ENCODE assay signal across 8 cellular contexts in the genomic region with DNA sequence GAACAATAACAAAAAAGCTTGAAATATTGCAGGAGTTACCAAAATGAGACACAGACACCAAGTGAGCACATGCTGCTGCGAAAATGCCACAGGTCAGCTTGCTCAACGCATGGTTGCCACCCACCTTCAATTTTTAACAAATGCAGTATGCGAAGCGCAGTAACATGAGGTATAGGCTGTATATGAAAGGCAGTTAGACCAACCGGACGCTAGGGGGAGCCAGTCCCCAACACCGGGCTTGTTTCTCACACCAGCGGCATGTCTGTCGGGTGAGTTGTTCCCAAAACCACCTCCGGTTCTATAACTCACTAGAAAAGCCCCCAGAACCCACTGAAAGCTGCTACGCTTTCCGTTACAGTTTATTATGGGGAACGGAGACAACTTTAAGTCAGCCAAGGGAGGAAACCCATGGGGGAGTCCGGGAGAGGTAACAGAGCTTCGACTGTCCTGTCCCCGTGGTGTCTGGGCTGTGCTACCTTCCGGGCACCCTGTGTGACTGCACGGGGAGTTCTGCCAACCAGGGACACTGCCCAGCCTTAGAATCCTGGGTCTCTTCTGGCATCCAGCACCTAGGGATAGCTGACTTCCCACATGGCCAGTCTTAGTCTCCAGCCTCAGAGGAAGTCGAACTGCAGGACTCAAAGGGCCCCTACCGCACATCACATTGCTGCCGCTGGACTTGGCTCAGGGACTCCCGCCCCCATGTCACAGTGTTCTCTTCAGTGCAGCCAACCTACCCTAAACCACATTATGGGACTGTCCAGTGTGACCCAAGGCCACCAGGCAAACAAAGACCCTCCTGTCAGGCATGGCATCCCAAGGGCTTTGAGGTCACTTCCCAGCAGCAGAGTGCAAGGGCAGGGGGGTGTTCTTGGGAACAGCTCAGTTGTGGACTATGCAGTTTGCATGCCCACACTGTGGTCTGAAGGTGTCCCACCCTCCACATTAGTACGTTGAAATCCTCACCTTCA. TPM values are rescaled to one million over a fixed set of nuclear protein-coding genes. Genes with fewer than 3 reads are reported as not detected.
DNase-seq lines count a peak whose midpoint lies in the region; ATAC-seq and TF ChIP-seq lines count a peak whose summit lies in the region.

No MANE protein-coding gene starts in this region.

- CTCF ChIA-PET in SK-N-SH (lab: Yijun Ruan, JAX) = interaction anchor here (0.6 to 3.7 kb wide), 28 partner anchors 8 to 980 kb away, joined by 3 to 55 read pairs (median 4); a partner anchor contains a TSS
- CTCF ChIA-PET in activated naive CD4-positive, alpha-beta T cell treated with anti-CD3 and anti-CD28 coated beads, Interleukin-2, amount 10 ng/mL, durations not matched to agents 7 days and 5 days (lab: Charles Lee) = interaction anchor here (0.8 to 4.2 kb wide), 16 partner anchors 8 to 366 kb away, joined by 3 to 29 read pairs (median 4); a partner anchor contains a TSS

- H3K9me3 ChIP-seq in SK-N-SH (no peaks in the 10 kb centered on the region), prostate gland (no peaks in the 10 kb centered on the region)

- TF ChIP-seq EP300 in SK-N-SH (IDR thresholded peaks at IDR 0.05; ENCODE audit: borderline replicate concordance in 1 of 2, low read depth in 1 of 2, low read length in 1 of 2) = no peak

- peak overlapping the region; percentile 61 for H3K4me3 Mint-ChIP-seq in activated naive CD4-positive, alpha-beta T cell treated with anti-CD3 and anti-CD28 coated beads, Interleukin-2, amount 10 ng/mL, durations not matched to agents 7 days and 5 days

- H3K36me3 ChIP-seq in SK-N-SH (replicated peaks in 1 of 2; ENCODE audit: control insufficient read depth in 1 of 2, insufficient read depth in 2 of 2, low read length in 1 of 2) = peaks cover under 1 to 2% of the 10 kb centered on the region in 2 experiments
- H3K36me3 ChIP-seq in prostate gland = no peaks in the 10 kb centered on the region

- H3K79me2 ChIP-seq in SK-N-SH (ENCODE audit: insufficient read depth) = no peaks in the 10 kb centered on the region

- ATAC-seq in HG02610 (IDR thresholded peaks at IDR 0.05; ENCODE audit: unreplicated experiment) = peak; percentile 93
- peak; percentile 93 for ATAC-seq in Right ventricle myocardium inferior

- H3K4me1 Mint-ChIP-seq in activated naive CD4-positive, alpha-beta T cell treated with anti-CD3 and anti-CD28 coated beads, Interleukin-2, amount 10 ng/mL, durations not matched to agents 7 days and 5 days = peaks cover 25% of the 10 kb centered on the region

- H3K36me3 Mint-ChIP-seq in activated naive CD4-positive, alpha-beta T cell treated with anti-CD3 and anti-CD28 coated beads, Interleukin-2, amount 10 ng/mL, durations not matched to agents 7 days and 5 days = peaks cover 22% of the 10 kb centered on the region

- H3K4me1 ChIP-seq in SK-N-SH (ENCODE audit: control insufficient read depth in 1 of 2, insufficient read depth in 2 of 2, low read depth in 1 of 2, low read length in 1 of 2) (peaks cover 0 to 7% of the 10 kb centered on the region in 2 experiments; a peak in 1 of 4 replicates), prostate gland (replicated peaks) (no peaks in the 10 kb centered on the region)

- H3K27ac ChIP-seq in SK-N-SH (ENCODE audit: low read depth in 2 of 2, low read length in 1 of 2) = no peak overlapping the region
- no peak overlapping the region for H3K27ac ChIP-seq in prostate gland

- peaks cover 21% of the 10 kb centered on the region for H3K27me3 Mint-ChIP-seq in activated naive CD4-positive, alpha-beta T cell treated with anti-CD3 and anti-CD28 coated beads, Interleukin-2, amount 10 ng/mL, durations not matched to agents 7 days and 5 days

- no peaks in the 10 kb centered on the region for H3F3A ChIP-seq in SK-N-SH (replicated peaks; ENCODE audit: insufficient read depth)

- peak overlapping the region; percentile 70 for H3K27ac Mint-ChIP-seq in activated naive CD4-positive, alpha-beta T cell treated with anti-CD3 and anti-CD28 coated beads, Interleukin-2, amount 10 ng/mL, durations not matched to agents 7 days and 5 days

- no peak overlapping the region for H3K9ac ChIP-seq in SK-N-SH

- 17% methylated on average over 18 of the region's 23 CpGs for WGBS in SK-N-SH (ENCODE audit: low lambda C conversion rate)
- WGBS in prostate gland = 19% methylated on average over 23 of the region's 23 CpGs

- no peak for TF ChIP-seq POLR2A in prostate gland (IDR thresholded peaks at IDR 0.05)

- TF ChIP-seq CTCF in GM12872 (IDR thresholded peaks at IDR 0.05; ENCODE audit: insufficient read depth, low read depth, low read length) (peak; percentile 98), SK-N-SH (IDR thresholded peaks at IDR 0.05) (peak; percentile 94), prostate gland (IDR thresholded peaks at IDR 0.05) (peak; percentile 69 to 89 (median 86))

- 0 out of 2 replicates have a peak overlapping the region, but pooled peaks have one; percentile 21 for H3K4me2 ChIP-seq in SK-N-SH

- H3K9me3 Mint-ChIP-seq in activated naive CD4-positive, alpha-beta T cell treated with anti-CD3 and anti-CD28 coated beads, Interleukin-2, amount 10 ng/mL, durations not matched to agents 7 days and 5 days = no peaks in the 10 kb centered on the region

- POLR2A ChIA-PET in SK-N-SH (lab: Yijun Ruan, JAX) = no interaction called here

- no peaks in the 10 kb centered on the region for H4K20me1 ChIP-seq in SK-N-SH (ENCODE audit: insufficient read depth)

- no peaks in the 10 kb centered on the region for H3K9me2 ChIP-seq in SK-N-SH

- H3K4me3 ChIP-seq in SK-N-SH (ENCODE audit: low read depth in 2 of 2, low read length in 1 of 2) (peak overlapping the region in 1 of 2 experiments; percentile 24; a peak in 2 of 4 replicates), prostate gland (peak overlapping the region in 1 of 2 donors; percentile 12)

- peak; percentile 77 for TF ChIP-seq RAD21 in SK-N-SH (IDR thresholded peaks at IDR 0.05; ENCODE audit: low read length)

- peak overlapping the region; percentile 77 for H2AFZ ChIP-seq in SK-N-SH (ENCODE audit: low read depth)

- intact Hi-C loops in Right ventricle myocardium inferior (cut with DNase I) (no loop called here), prostate gland (cut with DNase I) (no loop called here)

- H3K27me3 ChIP-seq in SK-N-SH (ENCODE audit: insufficient read depth) = no peaks in the 10 kb centered on the region; the same call in 1 of the 2 replicates
- no peaks in the 10 kb centered on the region for H3K27me3 ChIP-seq in prostate gland (replicated peaks; ENCODE audit: insufficient read depth)

- DNase-seq in NAMALWA (ENCODE audit: low spot score) (peak; percentile 93), SK-N-SH (peak; percentile 84), Right ventricle myocardium inferior (ENCODE audit: missing footprints) (peak; percentile 82), prostate gland (ENCODE audit: low spot score) (peak; percentile 80), ureter (ENCODE audit: low spot score) (peak; percentile 87)
- peak; percentile 91 for DNase-seq in activated naive CD4-positive, alpha-beta T cell treated with anti-CD3 and anti-CD28 coated beads, Interleukin-2, amount 10 ng/mL, durations not matched to agents 7 days and 5 days

TF ChIP-seq in SK-N-SH, 30 proteins besides CTCF, POLR2A, EP300 and RAD21:
- TF ChIP-seq CHD2 (IDR thresholded peaks at IDR 0.05; ENCODE audit: low read length, partially characterized antibody) = peak; percentile 21
- TF ChIP-seq, protein P1, sequence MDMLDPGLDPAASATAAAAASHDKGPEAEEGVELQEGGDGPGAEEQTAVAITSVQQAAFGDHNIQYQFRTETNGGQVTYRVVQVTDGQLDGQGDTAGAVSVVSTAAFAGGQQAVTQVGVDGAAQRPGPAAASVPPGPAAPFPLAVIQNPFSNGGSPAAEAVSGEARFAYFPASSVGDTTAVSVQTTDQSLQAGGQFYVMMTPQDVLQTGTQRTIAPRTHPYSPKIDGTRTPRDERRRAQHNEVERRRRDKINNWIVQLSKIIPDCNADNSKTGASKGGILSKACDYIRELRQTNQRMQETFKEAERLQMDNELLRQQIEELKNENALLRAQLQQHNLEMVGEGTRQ (IDR thresholded peaks at IDR 0.05; ENCODE audit: borderline replicate concordance, low read depth, low read length) = no peak
- no peak for TF ChIP-seq RXRA (IDR thresholded peaks at IDR 0.05; ENCODE audit: borderline replicate concordance, low read depth)
- peak; percentile 54; the same call in 1 of the 2 replicates for TF ChIP-seq MXI1 (IDR thresholded peaks at IDR 0.05; ENCODE audit: low read depth, low read length)
- TF ChIP-seq EZH2phosphoT487 (IDR thresholded peaks at IDR 0.05; ENCODE audit: borderline replicate concordance, low read depth) = no peak
- TF ChIP-seq, protein P2, sequence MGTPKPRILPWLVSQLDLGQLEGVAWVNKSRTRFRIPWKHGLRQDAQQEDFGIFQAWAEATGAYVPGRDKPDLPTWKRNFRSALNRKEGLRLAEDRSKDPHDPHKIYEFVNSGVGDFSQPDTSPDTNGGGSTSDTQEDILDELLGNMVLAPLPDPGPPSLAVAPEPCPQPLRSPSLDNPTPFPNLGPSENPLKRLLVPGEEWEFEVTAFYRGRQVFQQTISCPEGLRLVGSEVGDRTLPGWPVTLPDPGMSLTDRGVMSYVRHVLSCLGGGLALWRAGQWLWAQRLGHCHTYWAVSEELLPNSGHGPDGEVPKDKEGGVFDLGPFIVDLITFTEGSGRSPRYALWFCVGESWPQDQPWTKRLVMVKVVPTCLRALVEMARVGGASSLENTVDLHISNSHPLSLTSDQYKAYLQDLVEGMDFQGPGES (IDR thresholded peaks at IDR 0.05; ENCODE audit: low read depth, low read length) = 0 out of 2 replicates have a peak, but pooled peaks have one; percentile 3
- TF ChIP-seq, protein P3, sequence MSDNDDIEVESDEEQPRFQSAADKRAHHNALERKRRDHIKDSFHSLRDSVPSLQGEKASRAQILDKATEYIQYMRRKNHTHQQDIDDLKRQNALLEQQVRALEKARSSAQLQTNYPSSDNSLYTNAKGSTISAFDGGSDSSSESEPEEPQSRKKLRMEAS (IDR thresholded peaks at IDR 0.05; ENCODE audit: low read depth) = peak; percentile 66; the same call in 1 of the 2 replicates
- TF ChIP-seq SMC3 (IDR thresholded peaks at IDR 0.05; ENCODE audit: low read depth, low read length) = peak; percentile 53
- TF ChIP-seq TEAD4 (IDR thresholded peaks at IDR 0.05; ENCODE audit: borderline replicate concordance, insufficient read depth) = no peak
- no peak for TF ChIP-seq RFX5 (IDR thresholded peaks at IDR 0.05; ENCODE audit: low read length)
- no peak for TF ChIP-seq FOSL2 (IDR thresholded peaks at IDR 0.05; ENCODE audit: borderline replicate concordance, low read depth)
TF ChIP-seq in SK-N-SH: peak in this region for 5.

RNA-seq across cellular contexts. Expression of a gene that starts 14.0 kb away (rescaled TPM):
- polyA plus RNA-seq in SK-N-SH (2012; rRNA removed) = 46.0 and 71.1 TPM in 2 replicates
- 52.3 and 67.2 TPM in 2 replicates for polyA plus RNA-seq in SK-N-SH (2012; cell fraction: cytosol; rRNA removed)
- polyA plus RNA-seq in SK-N-SH (2012; cell fraction: nucleus; rRNA removed) = 34.9 and 39.3 TPM in 2 replicates
- 85.4 TPM for total RNA-seq in Right ventricle myocardium inferior
- total RNA-seq in prostate gland = 100 to 1,000 TPM in 1 of 2 donors, 10 to 100 TPM in 1; 83.7 to 130 TPM
- total RNA-seq in ureter = 104 TPM
